Comparison of ENCODE assay signal across 1 cellular context in genomic region chr6:30344868-30345671, GRCh38.
TF ChIP-seq lines count a peak whose summit lies in the region.

TSS of gene RPP21 (plus strand) at chr6:30345156. CDS start at chr6:30345172, 16 bp downstream.

TF ChIP-seq in GM23338, 12 proteins besides CTCF, POLR2A, EP300 and RAD21 (continued from another document):
- TF ChIP-seq REST (IDR thresholded peaks at IDR 0.05; ENCODE audit: unreplicated experiment): no peak
